In the genomic region with DNA sequence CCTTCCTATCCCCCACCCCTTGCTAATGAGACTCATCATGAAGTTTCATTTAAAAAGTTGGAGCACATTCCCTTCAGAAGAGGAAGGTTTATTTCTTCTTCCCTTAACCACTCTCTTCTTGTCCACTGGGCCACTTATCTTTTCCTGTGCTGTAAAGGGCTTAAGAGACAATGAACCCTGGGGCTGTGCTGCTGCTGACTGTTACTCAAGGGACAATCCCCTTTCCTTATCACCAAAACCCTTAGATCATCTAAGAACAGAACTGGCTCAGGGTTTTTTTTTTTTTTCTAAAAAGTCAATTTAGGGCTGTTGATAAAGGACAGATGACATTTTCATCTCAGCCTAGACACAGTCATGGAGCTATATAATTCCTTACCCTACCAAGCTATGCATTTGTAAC, we compare ENCODE assay signal across 22 cellular contexts. TPM values are rescaled to one million over a fixed set of nuclear protein-coding genes. Genes with fewer than 3 reads are reported as not detected.
DNase-seq lines count a peak whose midpoint lies in the region; ATAC-seq and TF ChIP-seq lines count a peak whose summit lies in the region.
"Had no signal": no experiment of that assay in that cellular context is flagged by ENCODE, and none has a peak within 500 bp of the region (broad histone marks: within the 10 kb centered on the region; RNA-seq: fewer than 3 reads in every experiment).

No MANE protein-coding gene starts in this region.

- peak overlapping the region in 5 of 10 experiments; percentile 6 to 27 (median 18); a peak in 5 of 20 replicates for H3K4me3 ChIP-seq in BLaER1 treated with 17β-estradiol and CSF1 and Interleukin-3, amounts not matched to agents 10 nM and 100 nM
- H3K4me3 ChIP-seq in DOHH2 (ENCODE audit: low read length) (peak overlapping the region; percentile 54), hepatocyte (no peak overlapping the region)
- H3K4me3 ChIP-seq: breast epithelium, colonic mucosa, stomach had no signal

- H3K79me2 ChIP-seq in DOHH2 (ENCODE audit: control insufficient read depth, low read length) (no peaks in the 10 kb centered on the region), hepatocyte (no peaks in the 10 kb centered on the region)

- H3K27ac ChIP-seq in BLaER1 treated with 17β-estradiol and CSF1 and Interleukin-3, amounts not matched to agents 10 nM and 100 nM, result peak overlapping the region in 10 of 11 experiments; percentile 12 to 96 (median 88); a peak in 18 of 22 replicates
- H3K27ac ChIP-seq in DOHH2 (ENCODE audit: low read depth, low read length) (peak overlapping the region; percentile 91), hepatocyte (no peak overlapping the region), RWPE1 (no peak overlapping the region)
- H3K27ac ChIP-seq: breast epithelium, colonic mucosa, stomach had no signal

- H3K9me3 ChIP-seq in BLaER1 treated with 17β-estradiol and CSF1 and Interleukin-3, amounts not matched to agents 10 nM and 100 nM (replicated peaks in 1 of 11), result peaks cover 33 to 44% (median 39%) of the 10 kb centered on the region in 11 experiments
- H3K9me3 ChIP-seq in DOHH2 (ENCODE audit: control insufficient read depth, insufficient read depth, low read length) (peaks cover 23% of the 10 kb centered on the region), hepatocyte (ENCODE audit: low read depth) (no peaks in the 10 kb centered on the region)
- H3K9me3 ChIP-seq: breast epithelium, colonic mucosa had no signal

- intact Hi-C loops in left colon (cut with DNase I, micrococcal nuclease), result no loop called here

- H2AFZ ChIP-seq in hepatocyte, result no peak overlapping the region

- H3K4me2 ChIP-seq in BLaER1 treated with 17β-estradiol and CSF1 and Interleukin-3, amounts not matched to agents 10 nM and 100 nM, result peak overlapping the region; percentile 36 to 88 (median 75)
- H3K4me2 ChIP-seq in DOHH2 (ENCODE audit: low read length), result peak overlapping the region; percentile 68
- no peak overlapping the region for H3K4me2 ChIP-seq in hepatocyte

- H3K9ac ChIP-seq in BLaER1 treated with 17β-estradiol and CSF1 and Interleukin-3, amounts not matched to agents 10 nM and 100 nM, result peak overlapping the region in 8 of 11 experiments; percentile 49 to 84 (median 74); a peak in 16 of 22 replicates

- POLR2A ChIA-PET in RWPE1 (lab: Yijun Ruan, JAX; ENCODE audit: low non-redundant PET), result no interaction called here

- ATAC-seq in GM21360 (IDR thresholded peaks at IDR 0.05; ENCODE audit: unreplicated experiment) (no peak), left colon (no peak)

- no peaks in the 10 kb centered on the region for H3K27me3 ChIP-seq in BLaER1 treated with 17β-estradiol and CSF1 and Interleukin-3, amounts not matched to agents 10 nM and 100 nM
- no peaks in the 10 kb centered on the region for H3K27me3 ChIP-seq in DOHH2 (ENCODE audit: control insufficient read depth, low read length)
- H3K27me3 ChIP-seq in hepatocyte, result no peaks in the 10 kb centered on the region
- H3K27me3 ChIP-seq: breast epithelium, colonic mucosa, stomach had no signal

- H3K36me3 ChIP-seq in BLaER1 treated with 17β-estradiol and CSF1 and Interleukin-3, amounts not matched to agents 10 nM and 100 nM, result peaks cover 0 to 23% (median 0%) of the 10 kb centered on the region in 11 experiments; a peak in 7 of 22 replicates
- peaks cover 31% of the 10 kb centered on the region for H3K36me3 ChIP-seq in DOHH2 (ENCODE audit: control insufficient read depth, low read length)
- H3K36me3 ChIP-seq in hepatocyte (replicated peaks; ENCODE audit: insufficient read depth, low read depth), result no peaks in the 10 kb centered on the region
- H3K36me3 ChIP-seq: breast epithelium, colonic mucosa, stomach had no signal

- no peak for TF ChIP-seq CTCF in DOHH2 (IDR thresholded peaks at IDR 0.05; ENCODE audit: low read depth, low read length, poor library complexity, severe bottlenecking)
- no peak for TF ChIP-seq CTCF in hepatocyte (IDR thresholded peaks at IDR 0.05; ENCODE audit: poor library complexity)
- no peak for TF ChIP-seq CTCF in RWPE1 (conservative IDR thresholded peaks at IDR 0.05; ENCODE audit: low read depth)

- peaks cover 20 to 84% (median 69%) of the 10 kb centered on the region in 10 experiments for H3K4me1 ChIP-seq in BLaER1 treated with 17β-estradiol and CSF1 and Interleukin-3, amounts not matched to agents 10 nM and 100 nM
- H3K4me1 ChIP-seq in DOHH2 (ENCODE audit: control insufficient read depth, low read length) (peaks cover 67% of the 10 kb centered on the region), hepatocyte (ENCODE audit: insufficient read depth) (no peaks in the 10 kb centered on the region)
- H3K4me1 ChIP-seq: breast epithelium, colonic mucosa, stomach had no signal

- H4K20me1 ChIP-seq in BLaER1 treated with 17β-estradiol and CSF1 and Interleukin-3, amounts not matched to agents 10 nM and 100 nM, result no peaks in the 10 kb centered on the region
- H4K20me1 ChIP-seq in DOHH2 (ENCODE audit: control insufficient read depth, insufficient read depth, low read depth, low read length), result no peaks in the 10 kb centered on the region
- no peaks in the 10 kb centered on the region for H4K20me1 ChIP-seq in hepatocyte (ENCODE audit: insufficient read depth, poor library complexity, severe bottlenecking)

- H3K9me2 ChIP-seq in DOHH2 (replicated peaks; ENCODE audit: control insufficient read depth, low read length), result no peaks in the 10 kb centered on the region
- no peaks in the 10 kb centered on the region for H3K9me2 ChIP-seq in hepatocyte (replicated peaks; ENCODE audit: insufficient read depth)

- DNase-seq in SK-N-DZ (ENCODE audit: low spot score), result peak; percentile 28
- DNase-seq in hepatocyte (ENCODE audit: low spot score), result peak; percentile 27
- DNase-seq in NCI-H510A (lab: John Stamatoyannopoulos, UW), result no peak
- DNase-seq in RWPE1 (ENCODE audit: low spot score), result no peak
- DNase-seq in left colon, result no peak
- DNase-seq: activated B cell treated with CpG ODN at 0.5 μM for 24 hours; amniotic stem cell; colonic mucosa; DMS79; HFFc6; kidney glomerular epithelial cell; NCI-H1092 treated with DMSO at 0.1 percent for 48 hours; NCI-H2029; occipital lobe; stimulated activated CD4-positive, alpha-beta T cell treated with anti-CD3 and anti-CD28 coated beads, Interleukin-4, amount 100 ng/mL, for 24 hours; stomach had no signal

- CTCF ChIA-PET in RWPE1 (lab: Yijun Ruan, JAX), result no interaction called here

- H3F3A ChIP-seq in DOHH2 (ENCODE audit: control insufficient read depth, insufficient read depth), result peaks cover 29% of the 10 kb centered on the region

RNA-seq across cellular contexts. Expression of gene CAPSL, which starts 29.6 kb away (rescaled TPM):
- not detected in 2 replicates for polyA plus RNA-seq in SK-N-DZ (2014; cell fraction: cytosol; rRNA removed)
- not detected in 2 replicates for polyA plus RNA-seq in SK-N-DZ (2014; cell fraction: nucleus; rRNA removed)
- total RNA-seq in hepatocyte (not detected in 2 replicates), left colon (not detected)
- 0.66 and 0.91 TPM in 2 replicates for polyA plus RNA-seq in hepatocyte
- total RNA-seq: activated B cell treated with CpG ODN at 0.5 μM for 24 hours, breast epithelium, colonic mucosa, occipital lobe, renal cortical epithelial cell, SK-MEL-5, stomach had no signal
- polyA plus RNA-seq: stomach had no signal

RNA-seq across cellular contexts. Expression of gene IL7R, which starts 52.1 kb away (rescaled TPM):
- polyA plus RNA-seq in SK-N-DZ (2014; cell fraction: cytosol; rRNA removed), result not detected in 2 replicates
- polyA plus RNA-seq in SK-N-DZ (2014; cell fraction: nucleus; rRNA removed), result not detected in 2 replicates
- 0.40 and 1.1 TPM in 2 replicates for total RNA-seq in hepatocyte
- 0.13 and 0.47 TPM in 2 replicates for polyA plus RNA-seq in hepatocyte
- 10 to 100 TPM in 1 of 2 donors, 1 to 10 TPM in 1; 3.0 to 12.0 TPM for total RNA-seq in left colon

Comparison
In these comparisons a context has a peak if more than half of its experiments do, and no peak if none do; other contexts are left out.
1. H3K27ac ChIP-seq: peak in BLaER1 treated with 17β-estradiol and CSF1 and Interleukin-3, amounts not matched to agents 10 nM and 100 nM (10 of 11) and DOHH2 (single experiment); none in hepatocyte (single experiment) and RWPE1 (single experiment).
2. DNase-seq: peak in SK-N-DZ (single experiment) and hepatocyte (single experiment); none in NCI-H510A (single experiment), RWPE1 (single experiment) and left colon (0 of 2).